In genomic region chr18:32378705-32379104, GRCh38 we compare ENCODE assay signal across 13 cellular contexts.
DNase-seq lines count a peak whose midpoint lies in the region; ATAC-seq, FAIRE-seq and TF ChIP-seq lines count a peak whose summit lies in the region.
"Had no signal": no experiment of that assay in that cellular context is flagged by ENCODE, and none has a peak within 500 bp of the region (broad histone marks: within the 10 kb centered on the region; RNA-seq: fewer than 3 reads in every experiment).

No MANE protein-coding gene starts in this region.

- peak; percentile 85 for ATAC-seq in omental fat pad (ENCODE audit: low FRiP score)
- ATAC-seq in GM18861 (IDR thresholded peaks at IDR 0.05; ENCODE audit: unreplicated experiment): no peak
- ATAC-seq: stimulated activated naive B cell treated with anti-CD40 and anti-IgM and Interleukin-4, amounts not matched to agents 10 μg/mL and 1 μg/mL and 100 μg/mL, for 72 hours had no signal

- TF ChIP-seq CTCF in omental fat pad (IDR thresholded peaks at IDR 0.05): no peak

- H3K4me3 ChIP-seq in CD4-positive, alpha-beta memory T cell (ENCODE audit: low read length in 2 of 2): no peak overlapping the region

- no peaks in the 10 kb centered on the region for H3K9me3 ChIP-seq in CD4-positive, alpha-beta memory T cell (ENCODE audit: control insufficient read depth in 1 of 2, low read length in 2 of 2)
- H3K9me3 ChIP-seq: Caco-2 had no signal

- peaks cover 0 to 4% (median 0%) of the 10 kb centered on the region in 8 donors for H3K9me3 Mint-ChIP-seq in CD4-positive, alpha-beta memory T cell
- H3K9me3 Mint-ChIP-seq: activated naive CD8-positive, alpha-beta T cell treated with anti-CD3 and anti-CD28 coated beads, Interleukin-2, amount 10 ng/mL, durations not matched to agents 7 days and 5 days; stimulated activated naive B cell treated with anti-CD40 and anti-IgM and Interleukin-4, amounts not matched to agents 10 μg/mL and 1 μg/mL and 100 μg/mL, for 72 hours had no signal

- CTCF ChIA-PET in CD4-positive, alpha-beta memory T cell (lab: Charles Lee; ENCODE audit: partially characterized antibody): no interaction called here

- H3K36me3 Mint-ChIP-seq in CD4-positive, alpha-beta memory T cell: no peaks in the 10 kb centered on the region
- H3K36me3 Mint-ChIP-seq: activated naive CD8-positive, alpha-beta T cell treated with anti-CD3 and anti-CD28 coated beads, Interleukin-2, amount 10 ng/mL, durations not matched to agents 7 days and 5 days; stimulated activated naive B cell treated with anti-CD40 and anti-IgM and Interleukin-4, amounts not matched to agents 10 μg/mL and 1 μg/mL and 100 μg/mL, for 72 hours had no signal

- no peaks in the 10 kb centered on the region for H3K27me3 ChIP-seq in CD4-positive, alpha-beta memory T cell (ENCODE audit: insufficient read depth, low read length)

- in situ Hi-C loops in G401 (cut with HindIII; ENCODE audit: low sequenced_read_pairs): no loop called here

- H3K4me1 ChIP-seq in CD4-positive, alpha-beta memory T cell (ENCODE audit: insufficient read depth, low read length): no peaks in the 10 kb centered on the region

- H3K4me3 Mint-ChIP-seq in CD4-positive, alpha-beta memory T cell: no peak overlapping the region
- H3K4me3 Mint-ChIP-seq: activated naive CD8-positive, alpha-beta T cell treated with anti-CD3 and anti-CD28 coated beads, Interleukin-2, amount 10 ng/mL, durations not matched to agents 7 days and 5 days; stimulated activated naive B cell treated with anti-CD40 and anti-IgM and Interleukin-4, amounts not matched to agents 10 μg/mL and 1 μg/mL and 100 μg/mL, for 72 hours had no signal

- peak overlapping the region; percentile 44 for H3K27ac ChIP-seq in epithelial cell of prostate
- no peak overlapping the region for H3K27ac ChIP-seq in CD4-positive, alpha-beta memory T cell (ENCODE audit: low read depth, low read length)

- H3K4me1 Mint-ChIP-seq in CD4-positive, alpha-beta memory T cell: no peaks in the 10 kb centered on the region
- H3K4me1 Mint-ChIP-seq: activated naive CD8-positive, alpha-beta T cell treated with anti-CD3 and anti-CD28 coated beads, Interleukin-2, amount 10 ng/mL, durations not matched to agents 7 days and 5 days; stimulated activated naive B cell treated with anti-CD40 and anti-IgM and Interleukin-4, amounts not matched to agents 10 μg/mL and 1 μg/mL and 100 μg/mL, for 72 hours had no signal

- no peaks in the 10 kb centered on the region for H3K36me3 ChIP-seq in CD4-positive, alpha-beta memory T cell (ENCODE audit: insufficient read depth, low read length)

- no peak for FAIRE-seq in GM12891 (lab: Jason Lieb, UNC)
- FAIRE-seq: frontal cortex had no signal

- TF ChIP-seq POLR2A in GM12891 (IDR thresholded peaks at IDR 0.05; ENCODE audit: low read depth, low read length): no peak

- intact Hi-C loops in CD4-positive, alpha-beta memory T cell (cut with micrococcal nuclease): no loop called here

- no peak overlapping the region for H3K27ac Mint-ChIP-seq in CD4-positive, alpha-beta memory T cell
- H3K27ac Mint-ChIP-seq: activated naive CD8-positive, alpha-beta T cell treated with anti-CD3 and anti-CD28 coated beads, Interleukin-2, amount 10 ng/mL, durations not matched to agents 7 days and 5 days; stimulated activated naive B cell treated with anti-CD40 and anti-IgM and Interleukin-4, amounts not matched to agents 10 μg/mL and 1 μg/mL and 100 μg/mL, for 72 hours had no signal

- peaks cover 0 to 3% of the 10 kb centered on the region in 2 donors for H3K27me3 Mint-ChIP-seq in CD4-positive, alpha-beta memory T cell

- POLR2A ChIA-PET in CD4-positive, alpha-beta memory T cell (lab: Charles Lee; ENCODE audit: partially characterized antibody): no interaction called here

- DNase-seq in Daoy (ENCODE audit: low read depth) (peak; percentile 42), NCI-H2227 treated with DMSO at 0.1 percent for 48 hours (lab: John Stamatoyannopoulos, UW) (peak; percentile 62), epithelial cell of prostate (ENCODE audit: low read depth, low spot score) (no peak), omental fat pad (ENCODE audit: low spot score) (no peak), G401 (ENCODE audit: low spot score) (no peak), GM12891 (ENCODE audit: insufficient read length, low spot score) (no peak)
- DNase-seq in CD4-positive, alpha-beta memory T cell: no peak
- DNase-seq: activated naive CD8-positive, alpha-beta T cell treated with anti-CD3 and anti-CD28 coated beads, Interleukin-2, amount 10 ng/mL, durations not matched to agents 7 days and 5 days; Caco-2; midbrain; stimulated activated naive B cell treated with anti-CD40 and anti-IgM and Interleukin-4, amounts not matched to agents 10 μg/mL and 1 μg/mL and 100 μg/mL, for 72 hours had no signal

TF ChIP-seq in GM12891, 5 proteins besides CTCF, POLR2A, EP300 and RAD21:
- TF ChIP-seq TAF1 (IDR thresholded peaks at IDR 0.05; ENCODE audit: low read depth, low read length): no peak
- TF ChIP-seq POU2F2 (IDR thresholded peaks at IDR 0.05; ENCODE audit: low read depth, low read length): no peak
- no peak for TF ChIP-seq PAX5 (IDR thresholded peaks at IDR 0.05; ENCODE audit: insufficient read depth, low read length, severe bottlenecking)

Comparison
In these comparisons a context has a peak if more than half of its experiments do, and no peak if none do; other contexts are left out.
1. DNase-seq: peak in Daoy (single experiment) and NCI-H2227 treated with DMSO at 0.1 percent for 48 hours (single experiment); none in epithelial cell of prostate (single experiment), omental fat pad (single experiment), CD4-positive, alpha-beta memory T cell (0 of 5), G401 (single experiment) and GM12891 (single experiment).